29 cellular contexts compared by ENCODE assay signal in the genomic region with DNA sequence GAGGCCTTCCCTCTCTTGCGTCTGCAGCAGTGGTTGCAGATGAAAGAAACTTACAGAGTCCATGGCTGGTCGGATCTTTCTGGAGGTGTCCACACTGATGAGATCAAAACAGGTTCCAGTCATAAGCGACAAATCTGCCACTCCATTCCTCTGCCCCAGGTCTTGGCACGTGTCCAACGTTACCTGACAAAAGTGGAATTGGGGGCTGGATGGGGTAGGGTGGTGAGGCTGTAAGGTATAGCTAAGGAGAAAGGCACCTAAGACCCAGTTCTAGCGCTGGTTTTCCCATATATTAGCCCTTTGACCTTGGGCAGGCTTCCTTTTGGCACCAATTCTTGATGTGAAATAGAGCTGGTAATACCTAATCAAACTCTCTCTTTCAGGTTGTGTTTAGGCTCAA.
"Had no signal": no experiment of that assay in that cellular context is flagged by ENCODE, and none has a peak within 500 bp of the region (broad histone marks: within the 10 kb centered on the region; RNA-seq: fewer than 3 reads in every experiment).

No MANE protein-coding gene starts in this region.

- H3K36me3 Mint-ChIP-seq: activated CD4-positive, alpha-beta memory T cell treated with anti-CD3 and anti-CD28 coated beads for 36 hours; activated CD8-positive, alpha-beta memory T cell treated with anti-CD3 and anti-CD28 coated beads, Interleukin-2, amount 10 ng/mL, durations not matched to agents 7 days and 5 days; activated naive CD4-positive, alpha-beta T cell treated with anti-CD3 and anti-CD28 coated beads, Interleukin-2, amount 50 U/mL, for 24 hours had no signal

- DNase-seq: activated CD4-positive, alpha-beta memory T cell treated with anti-CD3 and anti-CD28 coated beads for 36 hours; activated CD4-positive, alpha-beta T cell treated with anti-CD3 and anti-CD28 coated beads for 1 hour; activated CD4-positive, alpha-beta T cell treated with anti-CD3 and anti-CD28 coated beads, Interleukin-2, amount 10 ng/mL, durations not matched to agents 24 days and 14 days; activated CD8-positive, alpha-beta memory T cell treated with anti-CD3 and anti-CD28 coated beads, Interleukin-2, amount 10 ng/mL, durations not matched to agents 7 days and 5 days; activated CD8-positive, alpha-beta memory T cell treated with anti-CD3 and anti-CD28 coated beads, Interleukin-2, amount 50 U/mL, for 4 hours; activated CD8-positive, alpha-beta T cell treated with anti-CD3 and anti-CD28 coated beads, Interleukin-2, amount 10 ng/mL, durations not matched to agents 7 days and 5 days; activated effector memory CD4-positive, alpha-beta T cell treated with anti-CD3 and anti-CD28 coated beads, Interleukin-2, amount 50 U/mL, for 16 hours; activated naive CD4-positive, alpha-beta T cell treated with anti-CD3 and anti-CD28 coated beads for 36 hours; activated naive CD8-positive, alpha-beta T cell treated with anti-CD3 and anti-CD28 coated beads for 36 hours; activated naive CD8-positive, alpha-beta T cell treated with anti-CD3 and anti-CD28 coated beads, Interleukin-2, amount 50 U/mL, for 24 hours; activated T-cell treated with anti-CD3 and anti-CD28 coated beads, Interleukin-2, amount 50 U/mL, for 1 hour; activated T-cell treated with anti-CD3 and anti-CD28 coated beads, Interleukin-2, amount 50 U/mL, for 48 hours; adrenal gland; amygdala; aorta; body of pancreas; central memory CD4-positive, alpha-beta T cell; dorsolateral prefrontal cortex; effector memory CD4-positive, alpha-beta T cell; endodermal cell; foreskin fibroblast; head of caudate nucleus had no signal

- H3K9me3 Mint-ChIP-seq: activated CD4-positive, alpha-beta T cell treated with anti-CD3 and anti-CD28 coated beads, Interleukin-2, amount 10 ng/mL, durations not matched to agents 24 days and 14 days; activated naive CD4-positive, alpha-beta T cell treated with anti-CD3 and anti-CD28 coated beads, Interleukin-2, amount 50 U/mL, for 24 hours; activated naive CD8-positive, alpha-beta T cell treated with anti-CD3 and anti-CD28 coated beads for 36 hours; activated T-helper 1 cell treated with anti-CD3 and anti-CD28 coated beads, Interleukin-12 subunit alpha, Interleukin-12 subunit beta, Interleukin-2, Interleukin-4 antibody, amounts not matched to agents 30 ng/mL and 10 ng/mL and 1 ng/mL, durations not matched to agents 14 hours and 24 hours and 36 hours; activated T-helper 2 cell treated with anti-CD3 and anti-CD28 coated beads, Interferon-gamma antibody, Interleukin-2, Interleukin-4, amounts not matched to agents 10 μg/mL and 5 μg/mL and 100 μg/mL, durations not matched to agents 14 hours and 24 hours and 36 hours had no signal

- H3K27ac ChIP-seq: adrenal gland, body of pancreas, coronary artery, dorsolateral prefrontal cortex had no signal

- H3K9me3 ChIP-seq: adrenal gland, body of pancreas had no signal

- H3K36me3 ChIP-seq: adrenal gland had no signal

- H3K4me3 ChIP-seq: adrenal gland, body of pancreas, coronary artery, dorsolateral prefrontal cortex had no signal

- H3K4me1 Mint-ChIP-seq: activated CD4-positive, alpha-beta T cell treated with anti-CD3 and anti-CD28 coated beads, Interleukin-2, amount 10 ng/mL, durations not matched to agents 24 days and 14 days; activated CD8-positive, alpha-beta memory T cell treated with anti-CD3 and anti-CD28 coated beads, Interleukin-2, amount 10 ng/mL, durations not matched to agents 7 days and 5 days; activated naive CD4-positive, alpha-beta T cell treated with anti-CD3 and anti-CD28 coated beads, Interleukin-2, amount 50 U/mL, for 24 hours; activated naive CD8-positive, alpha-beta T cell treated with anti-CD3 and anti-CD28 coated beads for 36 hours; endodermal cell had no signal

- H3K27me3 Mint-ChIP-seq: activated CD4-positive, alpha-beta memory T cell treated with anti-CD3 and anti-CD28 coated beads for 36 hours; activated naive CD4-positive, alpha-beta T cell treated with anti-CD3 and anti-CD28 coated beads, Interleukin-2, amount 50 U/mL, for 24 hours; activated naive CD8-positive, alpha-beta T cell treated with anti-CD3 and anti-CD28 coated beads for 36 hours had no signal

- H3K27ac Mint-ChIP-seq: activated CD4-positive, alpha-beta memory T cell treated with anti-CD3 and anti-CD28 coated beads for 36 hours; activated CD4-positive, alpha-beta T cell treated with anti-CD3 and anti-CD28 coated beads, Interleukin-2, amount 10 ng/mL, durations not matched to agents 24 days and 14 days; activated CD8-positive, alpha-beta memory T cell treated with anti-CD3 and anti-CD28 coated beads, Interleukin-2, amount 10 ng/mL, durations not matched to agents 7 days and 5 days; activated CD8-positive, alpha-beta T cell treated with anti-CD3 and anti-CD28 coated beads, Interleukin-2, amount 10 ng/mL, durations not matched to agents 7 days and 5 days; activated naive CD4-positive, alpha-beta T cell treated with anti-CD3 and anti-CD28 coated beads for 36 hours; activated naive CD4-positive, alpha-beta T cell treated with anti-CD3 and anti-CD28 coated beads, Interleukin-2, amount 50 U/mL, for 24 hours; activated naive CD8-positive, alpha-beta T cell treated with anti-CD3 and anti-CD28 coated beads for 36 hours; activated naive CD8-positive, alpha-beta T cell treated with anti-CD3 and anti-CD28 coated beads, Interleukin-2, amount 50 U/mL, for 24 hours; activated T-helper 1 cell treated with anti-CD3 and anti-CD28 coated beads, Interleukin-12 subunit alpha, Interleukin-12 subunit beta, Interleukin-2, Interleukin-4 antibody, amounts not matched to agents 30 ng/mL and 10 ng/mL and 1 ng/mL, durations not matched to agents 14 hours and 24 hours and 36 hours; activated T-helper 2 cell treated with anti-CD3 and anti-CD28 coated beads, Interferon-gamma antibody, Interleukin-2, Interleukin-4, amounts not matched to agents 10 μg/mL and 5 μg/mL and 100 μg/mL, durations not matched to agents 14 hours and 24 hours and 36 hours; dendritic cell treated with granulocyte-macrophage colony-stimulating factor and Interleukin-4, amounts not matched to agents 40 ng/mL and 50 ng/mL, for 4 days; endodermal cell had no signal

- ATAC-seq: activated CD8-positive, alpha-beta memory T cell treated with anti-CD3 and anti-CD28 coated beads, Interleukin-2, amount 10 ng/mL, durations not matched to agents 7 days and 5 days; activated CD8-positive, alpha-beta T cell treated with anti-CD3 and anti-CD28 coated beads, Interleukin-2, amount 10 ng/mL, durations not matched to agents 7 days and 5 days; activated naive CD8-positive, alpha-beta T cell treated with anti-CD3 and anti-CD28 coated beads, Interleukin-2, amount 50 U/mL, for 24 hours; body of pancreas; esophagus mucosa had no signal

- H3K4me1 ChIP-seq: adrenal gland, body of pancreas had no signal

- H3K27me3 ChIP-seq: adrenal gland, body of pancreas had no signal

- FAIRE-seq: frontal cortex had no signal

- H3K4me3 Mint-ChIP-seq: activated CD4-positive, alpha-beta memory T cell treated with anti-CD3 and anti-CD28 coated beads for 36 hours; activated CD4-positive, alpha-beta T cell treated with anti-CD3 and anti-CD28 coated beads, Interleukin-2, amount 10 ng/mL, durations not matched to agents 24 days and 14 days; activated CD8-positive, alpha-beta memory T cell treated with anti-CD3 and anti-CD28 coated beads, Interleukin-2, amount 10 ng/mL, durations not matched to agents 7 days and 5 days; activated CD8-positive, alpha-beta T cell treated with anti-CD3 and anti-CD28 coated beads, Interleukin-2, amount 10 ng/mL, durations not matched to agents 7 days and 5 days; activated naive CD4-positive, alpha-beta T cell treated with anti-CD3 and anti-CD28 coated beads for 36 hours; activated naive CD4-positive, alpha-beta T cell treated with anti-CD3 and anti-CD28 coated beads, Interleukin-2, amount 50 U/mL, for 24 hours; activated naive CD8-positive, alpha-beta T cell treated with anti-CD3 and anti-CD28 coated beads for 36 hours; activated naive CD8-positive, alpha-beta T cell treated with anti-CD3 and anti-CD28 coated beads, Interleukin-2, amount 50 U/mL, for 24 hours; activated T-helper 1 cell treated with anti-CD3 and anti-CD28 coated beads, Interleukin-12 subunit alpha, Interleukin-12 subunit beta, Interleukin-2, Interleukin-4 antibody, amounts not matched to agents 30 ng/mL and 10 ng/mL and 1 ng/mL, durations not matched to agents 14 hours and 24 hours and 36 hours; dendritic cell treated with granulocyte-macrophage colony-stimulating factor and Interleukin-4, amounts not matched to agents 40 ng/mL and 50 ng/mL, for 4 days; endodermal cell had no signal
